Comparison of ENCODE assay signal across 9 cellular contexts in the genomic region with DNA sequence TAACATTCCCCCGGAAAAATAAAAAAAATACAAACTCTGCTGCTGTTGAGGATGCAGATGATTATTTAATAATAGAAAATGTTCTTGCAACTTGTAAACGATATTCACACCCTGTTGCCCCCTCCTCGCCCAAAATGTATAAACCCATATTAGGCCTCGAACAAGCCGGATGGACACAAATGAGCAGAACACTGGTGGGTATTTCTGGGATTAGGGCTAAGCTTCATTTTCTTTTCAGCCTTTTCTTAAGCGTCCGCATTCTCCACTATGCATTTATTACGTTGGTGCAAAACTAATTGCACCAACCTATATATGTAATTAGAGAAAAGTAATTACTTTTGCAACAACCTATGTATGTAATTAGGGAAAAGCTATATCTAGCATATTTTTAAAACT. TPM values are rescaled to one million over a fixed set of nuclear protein-coding genes. Genes with fewer than 3 reads are reported as not detected.
A peak's percentile ranks its signal among the peaks of the same experiment; 100 is the strongest.
DNase-seq lines count a peak whose midpoint lies in the region; ATAC-seq and TF ChIP-seq lines count a peak whose summit lies in the region.
"Had no signal": no experiment of that assay in that cellular context is flagged by ENCODE, and none has a peak within 500 bp of the region (broad histone marks: within the 10 kb centered on the region; RNA-seq: fewer than 3 reads in every experiment).

No MANE protein-coding gene starts in this region.

- H3K27me3 ChIP-seq in sigmoid colon = no peaks in the 10 kb centered on the region

- no peak for TF ChIP-seq POLR2A in sigmoid colon (IDR thresholded peaks at IDR 0.05)

- H3K9me3 ChIP-seq in sigmoid colon = no peaks in the 10 kb centered on the region

- H3K27ac ChIP-seq in sigmoid colon = peak overlapping the region; percentile 85 to 92 (median 88)

- WGBS in sigmoid colon, 2 donors = 58 to 72% methylated on average over 8 of the region's 8 CpGs

- intact Hi-C loops in sigmoid colon (cut with DNase I) = loop anchor here (5.0 kb wide), 1 partner anchor 81 kb away; a partner anchor contains a TSS

- H3K4me1 ChIP-seq in sigmoid colon = peaks cover 0 to 45% (median 16%) of the 10 kb centered on the region in 4 donors

- TF ChIP-seq CTCF in fibroblast of villous mesenchyme (IDR thresholded peaks at IDR 0.05; ENCODE audit: insufficient read depth, low read depth, low read length) = no peak
- TF ChIP-seq CTCF in sigmoid colon (IDR thresholded peaks at IDR 0.05) = no peak

- peak overlapping the region; percentile 86 for H3K4me3 ChIP-seq in fibroblast of villous mesenchyme (ENCODE audit: low read depth, low read length)
- H3K4me3 ChIP-seq in sigmoid colon = peak overlapping the region; percentile 49 to 74 (median 63)

- DNase-seq in GM03348 (ENCODE audit: low spot score) = peak; percentile 6
- no peak for DNase-seq in fibroblast of villous mesenchyme (ENCODE audit: low read depth)
- DNase-seq in sigmoid colon = no peak
- no peak for DNase-seq in NCI-H2171 treated with DMSO at 0.1 percent for 48 hours (lab: John Stamatoyannopoulos, UW)
- no peak for DNase-seq in DMS79 (lab: John Stamatoyannopoulos, UW)
- DNase-seq: NCI-H2029 had no signal

- peaks cover 0 to 2% (median 0%) of the 10 kb centered on the region in 4 donors for H3K36me3 ChIP-seq in sigmoid colon

- no peak for TF ChIP-seq EP300 in sigmoid colon (IDR thresholded peaks at IDR 0.05)

- ATAC-seq in SK-N-SH treated with all-trans-retinoic acid at 6 μM for 48 hours (peak; percentile 8; the same call in 2 of the 3 replicates), GM21367 (IDR thresholded peaks at IDR 0.05; ENCODE audit: unreplicated experiment) (no peak), HG02588 (IDR thresholded peaks at IDR 0.05; ENCODE audit: unreplicated experiment) (no peak)

TF ChIP-seq in SK-N-SH treated with all-trans-retinoic acid at 6 μM for 48 hours, 23 proteins besides CTCF, POLR2A, EP300 and RAD21:
- no peak for TF ChIP-seq ZNF565 (CRISPR knock-in tag; conservative IDR thresholded peaks at IDR 0.05; ENCODE audit: low read depth)
- TF ChIP-seq, protein P1, sequence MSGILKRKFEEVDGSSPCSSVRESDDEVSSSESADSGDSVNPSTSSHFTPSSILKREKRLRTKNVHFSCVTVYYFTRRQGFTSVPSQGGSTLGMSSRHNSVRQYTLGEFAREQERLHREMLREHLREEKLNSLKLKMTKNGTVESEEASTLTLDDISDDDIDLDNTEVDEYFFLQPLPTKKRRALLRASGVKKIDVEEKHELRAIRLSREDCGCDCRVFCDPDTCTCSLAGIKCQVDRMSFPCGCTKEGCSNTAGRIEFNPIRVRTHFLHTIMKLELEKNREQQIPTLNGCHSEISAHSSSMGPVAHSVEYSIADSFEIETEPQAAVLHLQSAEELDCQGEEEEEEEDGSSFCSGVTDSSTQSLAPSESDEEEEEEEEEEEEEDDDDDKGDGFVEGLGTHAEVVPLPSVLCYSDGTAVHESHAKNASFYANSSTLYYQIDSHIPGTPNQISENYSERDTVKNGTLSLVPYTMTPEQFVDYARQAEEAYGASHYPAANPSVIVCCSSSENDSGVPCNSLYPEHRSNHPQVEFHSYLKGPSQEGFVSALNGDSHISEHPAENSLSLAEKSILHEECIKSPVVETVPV (CRISPR knock-in tag; IDR thresholded peaks at IDR 0.05) = no peak
- TF ChIP-seq CSDC2 (CRISPR knock-in tag; IDR thresholded peaks at IDR 0.05) = no peak
- no peak for TF ChIP-seq ZNF8 (CRISPR knock-in tag; IDR thresholded peaks at IDR 0.05)
- TF ChIP-seq SNAI2 (CRISPR knock-in tag; IDR thresholded peaks at IDR 0.05) = no peak
- TF ChIP-seq TOX (CRISPR knock-in tag; IDR thresholded peaks at IDR 0.05; ENCODE audit: borderline replicate concordance) = no peak
- no peak for TF ChIP-seq ESRRG (CRISPR knock-in tag; IDR thresholded peaks at IDR 0.05)

RNA-seq across cellular contexts. Expression of a gene that starts 0.3 kb away (rescaled TPM):
- total RNA-seq in fibroblast of villous mesenchyme (67.4 and 83.1 TPM in 2 replicates), sigmoid colon (10 to 100 TPM; 12.9 to 26.8 (median 18.9) TPM)
- polyA plus RNA-seq in sigmoid colon = 10 to 100 TPM in 1 of 3 donors, 1 to 10 TPM in 2; 8.1 to 34.2 (median 8.1) TPM

RNA-seq across cellular contexts. Expression of a gene that starts 14.8 kb away (rescaled TPM):
- not detected in 2 replicates for total RNA-seq in fibroblast of villous mesenchyme
- total RNA-seq in sigmoid colon = not detected
- polyA plus RNA-seq in sigmoid colon = not detected

RNA-seq across cellular contexts. Expression of a gene that starts 30.6 kb away (rescaled TPM):
- total RNA-seq in fibroblast of villous mesenchyme = 140 and 218 TPM in 2 replicates
- 1 to 10 TPM in 3 of 4 donors, under 1 TPM in 1; 0.55 to 5.0 (median 3.7) TPM for total RNA-seq in sigmoid colon
- 1 to 10 TPM; 1.3 to 2.5 (median 1.8) TPM for polyA plus RNA-seq in sigmoid colon

Comparison
In these comparisons a context has a peak if more than half of its experiments do, and no peak if none do; other contexts are left out.
1. RNA of a gene that starts 30.6 kb away (total RNA-seq): 140 to 218 TPM in fibroblast of villous mesenchyme; 0.55 to 5.0 TPM in sigmoid colon; every median in the first group is over 10 times any median in the second.